ENCODE assay signal across 35 cellular contexts in the genomic region with DNA sequence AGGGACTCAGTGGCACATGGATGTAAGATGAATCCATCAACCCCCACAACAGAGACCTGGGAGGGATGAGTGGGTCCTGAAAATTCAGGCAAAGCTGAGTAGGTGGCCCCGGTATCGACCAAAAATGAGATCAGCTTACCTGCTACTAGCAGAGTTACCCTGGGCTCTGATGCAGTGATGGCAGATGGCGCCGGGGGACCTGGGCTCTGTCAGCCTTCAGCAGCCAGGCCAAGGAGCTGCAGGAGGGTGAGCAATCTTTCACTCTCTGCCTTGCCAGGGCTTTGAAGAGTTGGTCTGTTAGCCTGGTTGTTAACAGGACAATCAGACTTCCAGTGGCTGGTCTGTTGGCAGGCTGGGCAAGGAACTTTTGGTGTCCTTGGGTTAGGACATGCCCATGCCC.
"Had no signal": no experiment of that assay in that cellular context is flagged by ENCODE, and none has a peak within 500 bp of the region (broad histone marks: within the 10 kb centered on the region; RNA-seq: fewer than 3 reads in every experiment).

No MANE protein-coding gene starts in this region.

- H3K9ac ChIP-seq: KMS-11 had no signal

- H3K27me3 ChIP-seq: MG63 had no signal

- DNase-seq: Karpas-422, Kasumi-1, KG1, MG63, MM.1S, MV-4-11, NCI-H1048, NCI-H1092, NCI-H1092 treated with DMSO at 0.1 percent for 48 hours, NCI-H1105, NCI-H1105 treated with DMSO at 0.1 percent for 48 hours, NCI-H1417, NCI-H1417 treated with DMSO at 0.1 percent for 48 hours, NCI-H1436, NCI-H1436 treated with DMSO at 0.1 percent for 48 hours, NCI-H146, NCI-H1694, NCI-H1694 treated with DMSO at 0.1 percent for 48 hours, NCI-H187, NCI-H187 treated with DMSO at 0.1 percent for 48 hours, NCI-H1930, NCI-H2029, NCI-H2029 treated with DMSO at 0.1 percent for 48 hours, NCI-H2081, NCI-H2081 treated with DMSO at 0.1 percent for 48 hours, NCI-H2107, NCI-H2171, NCI-H2171 treated with DMSO at 0.1 percent for 48 hours, NCI-H2227 treated with DMSO at 0.1 percent for 48 hours, NCI-H226, NCI-H345, NCI-H446, NCI-H446 treated with DMSO at 0.1 percent for 48 hours, NCI-H510A had no signal

- H3K4me3 ChIP-seq: MG63 had no signal

- H3K9me3 ChIP-seq: MG63 had no signal

- H3K36me3 ChIP-seq: MG63 had no signal

- H3K27ac ChIP-seq: KMS-11 had no signal
